ENCODE assay signal across 24 cellular contexts in the genomic region with DNA sequence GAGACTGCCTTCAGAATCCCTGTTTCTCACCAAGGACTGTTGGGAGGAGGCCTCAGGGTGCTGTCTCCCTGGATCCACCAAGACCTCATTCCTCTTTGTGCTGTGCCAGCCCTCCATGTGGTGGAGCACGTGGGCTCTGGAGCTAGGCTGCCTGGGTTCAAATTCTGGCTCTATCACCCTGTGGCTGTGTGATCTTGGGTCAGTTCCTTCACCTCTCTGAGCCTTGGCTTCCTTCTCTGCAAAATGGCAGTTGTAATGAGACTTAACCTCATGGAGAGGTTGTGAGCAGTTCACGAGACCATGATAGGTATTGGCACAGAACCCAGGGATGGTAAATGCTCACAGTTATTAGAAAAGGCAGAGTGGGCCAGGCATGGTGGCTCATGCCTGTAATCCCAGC. TPM values are rescaled to one million over a fixed set of nuclear protein-coding genes. Genes with fewer than 3 reads are reported as not detected.
A peak's percentile ranks its signal among the peaks of the same experiment; 100 is the strongest.
DNase-seq lines count a peak whose midpoint lies in the region; ATAC-seq, FAIRE-seq and TF ChIP-seq lines count a peak whose summit lies in the region.
"Had no signal": no experiment of that assay in that cellular context is flagged by ENCODE, and none has a peak within 500 bp of the region (broad histone marks: within the 10 kb centered on the region; RNA-seq: fewer than 3 reads in every experiment).

No MANE protein-coding gene starts in this region.

- H2BK120ac ChIP-seq in H1 (replicated peaks; ENCODE audit: low read depth, low read length): no peak overlapping the region

- intact Hi-C loops in OCI-LY7 (cut with micrococcal nuclease; ENCODE audit: unreplicated experiment): no loop called here
- intact Hi-C loops in spleen (cut with DNase I; ENCODE audit: low total_unique reads): no loop called here

- H4K91ac ChIP-seq in H1 (replicated peaks; ENCODE audit: insufficient read length, low read length): no peak overlapping the region

- no peak overlapping the region for H3K27ac ChIP-seq in A549
- H3K27ac ChIP-seq in OCI-LY7 (ENCODE audit: low read depth, low read length, poor library complexity, severe bottlenecking): no peak overlapping the region
- no peak overlapping the region for H3K27ac ChIP-seq in H1 (ENCODE audit: low read depth, low read length)
- no peak overlapping the region for H3K27ac ChIP-seq in spleen
- H3K27ac ChIP-seq in effector memory CD4-positive, alpha-beta T cell (ENCODE audit: insufficient read depth, low read length, poor library complexity, severe bottlenecking): no peak overlapping the region

- no peak overlapping the region for H3K18ac ChIP-seq in H1 (ENCODE audit: extremely low read depth, low read length)

- no peak overlapping the region for H2BK12ac ChIP-seq in H1 (ENCODE audit: low read depth, low read length)

- peaks cover 0 to 7% (median 4%) of the 10 kb centered on the region in 4 experiments; a peak in 3 of 7 replicates for H3K27me3 ChIP-seq in H1 (replicated peaks in 1 of 4; ENCODE audit: control insufficient read depth in 3 of 4, extremely low read depth in 1 of 4, insufficient read depth in 3 of 4, low read length in 3 of 4)
- H3K27me3 ChIP-seq in spleen (replicated peaks in 1 of 7): peaks cover 0 to 81% (median 17%) of the 10 kb centered on the region in 7 donors
- H3K27me3 ChIP-seq in effector memory CD4-positive, alpha-beta T cell (replicated peaks; ENCODE audit: control insufficient read depth, insufficient read depth, low read length, poor library complexity, severe bottlenecking): peaks cover 13% of the 10 kb centered on the region

- TF ChIP-seq RAD21 in A549 (conservative IDR thresholded peaks at IDR 0.05 in 1 of 2, IDR thresholded peaks at IDR 0.05 in 1 of 2) (no peak), H1 (IDR thresholded peaks at IDR 0.05 in 1 of 2, conservative IDR thresholded peaks at IDR 0.05 in 1 of 2; ENCODE audit: low read depth in 2 of 2, low read length in 2 of 2) (no peak)

- H2BK20ac ChIP-seq in H1 (ENCODE audit: low read length): no peak overlapping the region

- H3K79me2 ChIP-seq in OCI-LY7 (ENCODE audit: insufficient read depth, low read depth, low read length): no peaks in the 10 kb centered on the region
- H3K79me2 ChIP-seq in H1 (ENCODE audit: control insufficient read depth in 1 of 2, insufficient read depth in 2 of 2, low read length in 2 of 2): no peaks in the 10 kb centered on the region

- ATAC-seq in A549: no peak
- no peak for ATAC-seq in GM21619 (IDR thresholded peaks at IDR 0.05; ENCODE audit: unreplicated experiment)

- POLR2A ChIA-PET in A549 (lab: Yijun Ruan, JAX) (no interaction called here), OCI-LY7 (lab: Charles Lee) (interaction anchor here (0.6 kb wide), 1 partner anchor 36 kb away, joined by 3 read pairs; no protein-coding TSS in a partner anchor), H1 (lab: Charles Lee; ENCODE audit: partially characterized antibody) (interaction anchor here (0.6 to 1.2 kb wide), 3 partner anchors 9 to 493 kb away, joined by 3 read pairs; partner anchors contain the start of gene CCDC8)

- no peak for FAIRE-seq in A549 (lab: Jason Lieb, UNC)
- no peak for FAIRE-seq in H1 (lab: Jason Lieb, UNC)
- no peak for FAIRE-seq in urothelium cell line (lab: Jason Lieb, UNC)
- FAIRE-seq: GM12891, GM18507 had no signal

- H3K9me2 ChIP-seq in OCI-LY7 (ENCODE audit: insufficient read depth, low read length): no peaks in the 10 kb centered on the region

- H3K4me3 ChIP-seq in A549 (no peak overlapping the region), OCI-LY7 (ENCODE audit: low read depth, low read length, poor library complexity, severe bottlenecking) (no peak overlapping the region), H1 (ENCODE audit: extremely low read depth in 1 of 4, insufficient read depth in 2 of 4, low read depth in 3 of 4, low read length in 4 of 4) (no peak overlapping the region), spleen (no peak overlapping the region)
- no peak overlapping the region for H3K4me3 ChIP-seq in effector memory CD4-positive, alpha-beta T cell (ENCODE audit: insufficient read depth, low read depth, low read length, poor library complexity, severe bottlenecking)

- H4K20me1 ChIP-seq in OCI-LY7 (ENCODE audit: insufficient read depth, low read length): no peaks in the 10 kb centered on the region
- no peaks in the 10 kb centered on the region for H4K20me1 ChIP-seq in H1 (replicated peaks in 1 of 2; ENCODE audit: control insufficient read depth in 1 of 2, insufficient read depth in 2 of 2, low read length in 2 of 2)

- H2BK5ac ChIP-seq in H1 (ENCODE audit: low read depth, low read length): no peak overlapping the region

- H2AFZ ChIP-seq in OCI-LY7 (ENCODE audit: low read length) (peak overlapping the region; percentile 21; the same call in 1 of the 2 replicates), H1 (ENCODE audit: low read length) (no peak overlapping the region)

- H3K9ac ChIP-seq in H1 (replicated peaks in 1 of 4; ENCODE audit: extremely low read depth in 1 of 4, low read depth in 3 of 4, low read length in 3 of 4): no peak overlapping the region

- no peak overlapping the region for H2BK15ac ChIP-seq in H1 (ENCODE audit: low read length)

- H3K4me2 ChIP-seq in A549 (no peak overlapping the region), OCI-LY7 (ENCODE audit: low read length) (peak overlapping the region; percentile 33; the same call in 1 of the 2 replicates), H1 (ENCODE audit: insufficient read depth in 1 of 2, low read depth in 2 of 2, low read length in 2 of 2) (no peak overlapping the region)

- no peak for TF ChIP-seq CTCF in A549 (IDR thresholded peaks at IDR 0.05)
- TF ChIP-seq CTCF in OCI-LY7 (conservative IDR thresholded peaks at IDR 0.05; ENCODE audit: low read length): no peak
- no peak for TF ChIP-seq CTCF in H1 (IDR thresholded peaks at IDR 0.05; ENCODE audit: control extremely low read depth in 1 of 3, insufficient read depth in 1 of 3, low read depth in 1 of 3, low read length in 3 of 3)
- no peak for TF ChIP-seq CTCF in spleen (IDR thresholded peaks at IDR 0.05 in 8 of 11, conservative IDR thresholded peaks at IDR 0.05 in 3 of 11)

- H3K23me2 ChIP-seq in H1 (ENCODE audit: low read depth, low read length): peaks cover 4% of the 10 kb centered on the region

- WGBS in A549 (ENCODE audit: missing lambda C conversion rate): 58% methylated on average over 2 of the region's 2 CpGs
- WGBS in H1 (ENCODE audit: extremely low coverage in 1 of 2, insufficient coverage in 1 of 2, insufficient read length in 1 of 2, insufficient replicate concordance in 2 of 2, low coverage in 1 of 2, low lambda C conversion rate in 2 of 2, missing lambda C conversion rate in 1 of 2), 2 experiments: 80% methylated on average over 2 of the region's 2 CpGs; no CpG with 5 or more reads in 1 of the 2 experiments
- WGBS in spleen, 5 donors: 62 to 82% (median 73%) methylated on average over 2 of the region's 2 CpGs

- H3K9me3 ChIP-seq in A549: no peaks in the 10 kb centered on the region
- no peaks in the 10 kb centered on the region for H3K9me3 ChIP-seq in OCI-LY7 (ENCODE audit: low read length)
- no peaks in the 10 kb centered on the region for H3K9me3 ChIP-seq in H1 (ENCODE audit: insufficient read depth in 2 of 2, low read depth in 1 of 2, low read length in 1 of 2)
- no peaks in the 10 kb centered on the region for H3K9me3 ChIP-seq in spleen
- no peaks in the 10 kb centered on the region for H3K9me3 ChIP-seq in effector memory CD4-positive, alpha-beta T cell (ENCODE audit: control insufficient read depth, low read length)

- H3K79me1 ChIP-seq in H1 (ENCODE audit: low read depth, low read length): no peaks in the 10 kb centered on the region

- no TSS peak for BruUV-seq in OCI-LY7 (replicated peaks; lab: Mats Ljungman, UMichigan)

- TF ChIP-seq POLR2A in A549 (IDR thresholded peaks at IDR 0.05; ENCODE audit: low read length) (no peak), H1 (IDR thresholded peaks at IDR 0.05; ENCODE audit: control extremely low read depth in 1 of 2, low read depth in 2 of 2, low read length in 2 of 2) (no peak), spleen (IDR thresholded peaks at IDR 0.05) (no peak)

- no peak overlapping the region for H3K56ac ChIP-seq in H1 (replicated peaks; ENCODE audit: insufficient read length, low read depth, low read length)

- H4K8ac ChIP-seq in H1 (ENCODE audit: extremely low read depth, insufficient read depth, low read length): no peak overlapping the region

- H3K14ac ChIP-seq in H1 (ENCODE audit: insufficient read length): no peak overlapping the region

- TF ChIP-seq EP300 in A549 (IDR thresholded peaks at IDR 0.05) (no peak), H1 (IDR thresholded peaks at IDR 0.05; ENCODE audit: borderline replicate concordance in 1 of 2, low read depth in 2 of 2, low read length in 2 of 2) (no peak)

- H3K23ac ChIP-seq in H1 (ENCODE audit: insufficient read length): no peak overlapping the region

- CTCF ChIA-PET in A549 (lab: Yijun Ruan, JAX): interaction anchor here (1.1 to 7.0 kb wide), 4 partner anchors 14 to 91 kb away, joined by 3 to 43 read pairs (median 6); no protein-coding TSS in a partner anchor
- CTCF ChIA-PET in OCI-LY7 (lab: Charles Lee; ENCODE audit: unreplicated experiment): no interaction called here
- CTCF ChIA-PET in H1 (lab: Charles Lee; ENCODE audit: partially characterized antibody): interaction anchor here (0.6 to 1.1 kb wide), 5 partner anchors 10 to 1621 kb away, joined by 3 to 4 read pairs (median 3); no protein-coding TSS in a partner anchor

- no peak overlapping the region for H2AK5ac ChIP-seq in H1 (ENCODE audit: low read depth, low read length)

- H4K5ac ChIP-seq in H1 (ENCODE audit: insufficient read length, low read depth, low read length): no peak overlapping the region

- H3K4me1 ChIP-seq in A549 (peaks cover 8% of the 10 kb centered on the region), OCI-LY7 (ENCODE audit: insufficient read depth, low read length, poor library complexity, severe bottlenecking) (peaks cover 46% of the 10 kb centered on the region), H1 (replicated peaks in 1 of 4; ENCODE audit: control insufficient read depth in 3 of 4, insufficient read depth in 4 of 4, low read length in 3 of 4) (peaks cover 0 to 3% (median under 1%) of the 10 kb centered on the region in 4 experiments; a peak in 4 of 7 replicates), spleen (peaks cover 4 to 15% (median 11%) of the 10 kb centered on the region in 6 donors)
- H3K4me1 ChIP-seq in effector memory CD4-positive, alpha-beta T cell (ENCODE audit: control insufficient read depth, insufficient read depth, low read length, poor library complexity, severe bottlenecking): no peaks in the 10 kb centered on the region

- no peak for DNase-seq in A549 (ENCODE audit: low read depth in 1 of 2, low spot score in 1 of 2)
- DNase-seq in OCI-LY7 (ENCODE audit: low spot score): no peak
- DNase-seq in H1 (ENCODE audit: low read depth in 1 of 2, low spot score in 2 of 2): no peak
- DNase-seq in spleen: peak; percentile 12
- no peak for DNase-seq in urothelium cell line (ENCODE audit: low spot score)
- no peak for DNase-seq in effector memory CD4-positive, alpha-beta T cell
- DNase-seq: 8988T; C1 segment of cervical spinal cord; Calu3; CD4-positive, alpha-beta memory T cell; COR-L47; DMS53; DMS79 treated with DMSO at 0.1 percent for 48 hours; GF-D8; GOT3; H7; HCEC 1CT had no signal

- H3K36me3 ChIP-seq in OCI-LY7 (ENCODE audit: insufficient read depth, low read length) (no peaks in the 10 kb centered on the region), H1 (ENCODE audit: control insufficient read depth in 2 of 4, insufficient read depth in 4 of 4, low read length in 3 of 4) (no peaks in the 10 kb centered on the region), spleen (no peaks in the 10 kb centered on the region)
- H3K36me3 ChIP-seq in effector memory CD4-positive, alpha-beta T cell (ENCODE audit: control insufficient read depth, insufficient read depth, low read length): no peaks in the 10 kb centered on the region

- no peak overlapping the region for H3K4ac ChIP-seq in H1 (replicated peaks; ENCODE audit: insufficient read length, low read depth, low read length)

RNA-seq across cellular contexts. Expression of gene PNMA8C, which starts 6.4 kb away (rescaled TPM):
- polyA plus RNA-seq in A549 (2011; rRNA removed) (0.01 TPM in 1 of 2 replicates, not detected in the other), A549 (2017; fragmentation: RNase III; extraction: RNeasy Plus Mini Kit Qiagen cat#74134 plus additional on column Dnase treatment) (not detected in 3 replicates), H1 (2011; rRNA removed) (0.46 and 0.53 TPM in 2 replicates), spleen (under 1 TPM in 1 of 3 donors, not detected in 2; 0.03 TPM)
- polyA plus RNA-seq in A549 (2012; cell fraction: cytosol; rRNA removed): 0.01 TPM in 2 replicates
- 0.04 TPM in 2 replicates for polyA plus RNA-seq in A549 (2012; cell fraction: nucleus; rRNA removed)
- 0.08 TPM in 1 of 2 replicates, not detected in the other for polyA minus RNA-seq in A549 (2011; rRNA and poly(A)+ RNA removed)
- 1.0 and 1.5 TPM in 2 replicates for total RNA-seq in OCI-LY7 (2014; rRNA removed; shearing (Covaris generic))
- total RNA-seq in OCI-LY7 (2022) (4.3 and 4.9 TPM in 2 replicates), spleen (not detected)
- 1.7 and 1.8 TPM in 2 replicates for total RNA-seq in H1 (2021; fragmentation: NEBNext Ultra II Directional; extraction: Animal tissue kit (Norgen Biotek cat#: 25700))
- 0.48 TPM for polyA plus RNA-seq in H1 (2011; cell fraction: cytosol; rRNA removed)
- polyA plus RNA-seq in H1 (2011; cell fraction: nucleus; rRNA removed): 0.46 TPM
- 0.66 to 1.0 TPM (median 0.76 TPM) in 4 replicates for polyA plus RNA-seq in H1 (2012, experiment 1 of 2)
- polyA plus RNA-seq in H1 (2012, experiment 2 of 2): 0.10 TPM
- polyA plus RNA-seq in H1 (2013, experiment 1 of 2): 0.57 TPM
- 0.63 TPM for polyA plus RNA-seq in H1 (2013, experiment 2 of 2)
- polyA minus RNA-seq in H1 (2011; rRNA and poly(A)+ RNA removed): 0.91 and 1.1 TPM in 2 replicates
- polyA minus RNA-seq in H1 (2011; cell fraction: cytosol; rRNA and poly(A)+ RNA removed): 0.59 TPM
- 0.50 TPM for polyA minus RNA-seq in H1 (2011; cell fraction: nucleus; rRNA and poly(A)+ RNA removed)
- total RNA-seq: A673; Calu3; CD4-positive, alpha-beta memory T cell; Daoy; G401 had no signal
- polyA plus RNA-seq: BJ; CD4-positive, alpha-beta memory T cell had no signal

RNA-seq across cellular contexts. Expression of gene CCDC8, which starts 9.0 kb away (rescaled TPM):
- polyA plus RNA-seq in A549 (2011; rRNA removed): 0.04 TPM in 1 of 2 replicates, not detected in the other
- polyA plus RNA-seq in A549 (2012; cell fraction: cytosol; rRNA removed): 0.01 TPM in 1 of 2 replicates, not detected in the other
- 0.04 and 0.05 TPM in 2 replicates for polyA plus RNA-seq in A549 (2012; cell fraction: nucleus; rRNA removed)
- 0.03 to 0.08 TPM in 2 of 3 replicates, not detected in the other for polyA plus RNA-seq in A549 (2017; fragmentation: RNase III; extraction: RNeasy Plus Mini Kit Qiagen cat#74134 plus additional on column Dnase treatment)
- not detected in 2 replicates for polyA minus RNA-seq in A549 (2011; rRNA and poly(A)+ RNA removed)
- 0.09 TPM in 1 of 2 replicates, not detected in the other for total RNA-seq in OCI-LY7 (2014; rRNA removed; shearing (Covaris generic))
- total RNA-seq in OCI-LY7 (2022): 0.10 TPM in 1 of 2 replicates, not detected in the other
- 13.6 and 15.1 TPM in 2 replicates for total RNA-seq in H1 (2021; fragmentation: NEBNext Ultra II Directional; extraction: Animal tissue kit (Norgen Biotek cat#: 25700))
- polyA plus RNA-seq in H1 (2011; rRNA removed): 4.9 and 6.6 TPM in 2 replicates
- polyA plus RNA-seq in H1 (2011; cell fraction: cytosol; rRNA removed): 8.6 TPM
- 6.5 TPM for polyA plus RNA-seq in H1 (2011; cell fraction: nucleus; rRNA removed)
- 10.7 to 12.2 TPM (median 11.4 TPM) in 4 replicates for polyA plus RNA-seq in H1 (2012, experiment 1 of 2)
- 6.5 TPM for polyA plus RNA-seq in H1 (2012, experiment 2 of 2)
- 9.0 TPM for polyA plus RNA-seq in H1 (2013, experiment 1 of 2)
- 9.5 TPM for polyA plus RNA-seq in H1 (2013, experiment 2 of 2)
- polyA minus RNA-seq in H1 (2011; rRNA and poly(A)+ RNA removed): 5.4 and 5.9 TPM in 2 replicates
- 8.7 TPM for polyA minus RNA-seq in H1 (2011; cell fraction: cytosol; rRNA and poly(A)+ RNA removed)
- polyA minus RNA-seq in H1 (2011; cell fraction: nucleus; rRNA and poly(A)+ RNA removed): 6.8 TPM
- 1 to 10 TPM; 1.7 to 4.4 (median 2.6) TPM for total RNA-seq in spleen
- 1 to 10 TPM in 2 of 3 donors, under 1 TPM in 1; 0.46 to 1.2 (median 1.1) TPM for polyA plus RNA-seq in spleen
- total RNA-seq: Calu3; CD4-positive, alpha-beta memory T cell had no signal
- polyA plus RNA-seq: CD4-positive, alpha-beta memory T cell had no signal

RNA-seq across cellular contexts. Expression of gene PNMA8A, which starts 49.0 kb away (rescaled TPM):
- 11.2 and 14.1 TPM in 2 replicates for polyA plus RNA-seq in A549 (2011; rRNA removed)
- polyA plus RNA-seq in A549 (2012; cell fraction: cytosol; rRNA removed): 5.0 and 5.6 TPM in 2 replicates
- 2.7 and 6.0 TPM in 2 replicates for polyA plus RNA-seq in A549 (2012; cell fraction: nucleus; rRNA removed)
- polyA plus RNA-seq in A549 (2017; fragmentation: RNase III; extraction: RNeasy Plus Mini Kit Qiagen cat#74134 plus additional on column Dnase treatment): 14.9 to 17.2 TPM (median 15.4 TPM) in 3 replicates
- 5.2 and 6.0 TPM in 2 replicates for polyA minus RNA-seq in A549 (2011; rRNA and poly(A)+ RNA removed)
- total RNA-seq in OCI-LY7 (2014; rRNA removed; shearing (Covaris generic)): not detected in 2 replicates
- not detected in 2 replicates for total RNA-seq in OCI-LY7 (2022)
- total RNA-seq in H1 (2021; fragmentation: NEBNext Ultra II Directional; extraction: Animal tissue kit (Norgen Biotek cat#: 25700)): 21.6 and 22.8 TPM in 2 replicates
- polyA plus RNA-seq in H1 (2011; rRNA removed): 9.2 and 10.0 TPM in 2 replicates
- 17.7 TPM for polyA plus RNA-seq in H1 (2011; cell fraction: cytosol; rRNA removed)
- 10.5 TPM for polyA plus RNA-seq in H1 (2011; cell fraction: nucleus; rRNA removed)
- 18.2 to 23.5 TPM (median 22.2 TPM) in 4 replicates for polyA plus RNA-seq in H1 (2012, experiment 1 of 2)
- polyA plus RNA-seq in H1 (2012, experiment 2 of 2): 5.2 TPM
- polyA plus RNA-seq in H1 (2013, experiment 1 of 2): 13.0 TPM
- polyA plus RNA-seq in H1 (2013, experiment 2 of 2): 14.5 TPM
- polyA minus RNA-seq in H1 (2011; rRNA and poly(A)+ RNA removed): 12.3 and 19.4 TPM in 2 replicates
- polyA minus RNA-seq in H1 (2011; cell fraction: cytosol; rRNA and poly(A)+ RNA removed): 8.4 TPM
- polyA minus RNA-seq in H1 (2011; cell fraction: nucleus; rRNA and poly(A)+ RNA removed): 7.3 TPM
- total RNA-seq in spleen: 1 to 10 TPM in 4 of 7 donors, under 1 TPM in 3; 0.20 to 2.7 (median 1.7) TPM
- polyA plus RNA-seq in spleen: 1 to 10 TPM in 1 of 3 donors, under 1 TPM in 2; 0.13 to 1.8 (median 0.19) TPM

Comparison
In these comparisons a context has a peak if more than half of its experiments do, and no peak if none do; other contexts are left out.
1. Of the 18 proteins assayed by ChIP-seq in both H1 and A549: peak only in H1: KDM1A; only in A549: none; in both: none; in neither: 17.